ENCODE assay signal across 8 cellular contexts in genomic region chr21:14382835-14383595, GRCh38. TPM values are rescaled to one million over a fixed set of nuclear protein-coding genes. Genes with fewer than 3 reads are reported as not detected.
DNase-seq lines count a peak whose midpoint lies in the region; ATAC-seq and TF ChIP-seq lines count a peak whose summit lies in the region.

Gene HSPA13 (minus strand): TSS chr21:14383146. CDS start chr21:14383119, 27 bp downstream.

- in situ Hi-C loops in mammary epithelial cell (cut with MboI; ENCODE audit: low sequenced_read_pairs in 2 of 2) = no loop called here

- CTCF ChIA-PET in mammary epithelial cell (lab: Charles Lee; ENCODE audit: low non-redundant PET) = interaction anchor here (0.7 kb wide), 1 partner anchor 12 kb away, joined by 5 read pairs; no protein-coding TSS in a partner anchor

- intact Hi-C loops in mammary epithelial cell (cut with micrococcal nuclease) = loop anchor here (2.0 to 10.0 kb wide), 4 partner anchors 20 to 1459 kb away; partner anchors contain the start of gene NRIP1

- dilution Hi-C loops in mammary epithelial cell (cut with HindIII; ENCODE audit: low sequenced_read_pairs) = no loop called here

- H3K9ac ChIP-seq in mammary epithelial cell (ENCODE audit: insufficient read depth, low read length) = peak within 1 kb of the TSS; percentile 93
- H3K9ac ChIP-seq in skeletal muscle tissue (ENCODE audit: low read depth in 1 of 3, low read length in 3 of 3) = peak within 1 kb of the TSS; percentile 86 to 90 (median 88)

- ATAC-seq in GM18868 (IDR thresholded peaks at IDR 0.05; ENCODE audit: unreplicated experiment) = peak; percentile 98
- ATAC-seq in HG03108 (IDR thresholded peaks at IDR 0.05; ENCODE audit: unreplicated experiment) = peak; percentile 99

- WGBS in mammary epithelial cell (ENCODE audit: low coverage, missing lambda C conversion rate) = 7% methylated on average over 20 of the region's 46 CpGs

- H3K27me3 ChIP-seq in ACC112 (ENCODE audit: insufficient read depth, low read length) = no peaks in the 10 kb centered on the region
- H3K27me3 ChIP-seq in WERI-Rb-1 (ENCODE audit: insufficient read depth, low read depth, severe bottlenecking) = no peaks in the 10 kb centered on the region
- no peaks in the 10 kb centered on the region for H3K27me3 ChIP-seq in mammary epithelial cell (ENCODE audit: insufficient read depth, low read length)
- H3K27me3 ChIP-seq in skeletal muscle tissue (ENCODE audit: control insufficient read depth in 3 of 3, insufficient read depth in 3 of 3, low read length in 3 of 3) = no peaks in the 10 kb centered on the region

- H3K27ac ChIP-seq in ACC112 (ENCODE audit: low read depth, low read length) (peak within 1 kb of the TSS; percentile 78), WERI-Rb-1 (peak within 1 kb of the TSS; percentile 93), mammary epithelial cell (ENCODE audit: insufficient read depth, low read depth, low read length) (peak within 1 kb of the TSS; percentile 80), skeletal muscle tissue (ENCODE audit: low read depth, low read length) (peak within 1 kb of the TSS; percentile 89)

- H3K36me3 ChIP-seq in ACC112 (ENCODE audit: insufficient read depth, low read length) (peaks cover 2% of the 10 kb centered on the region), WERI-Rb-1 (peaks cover 25% of the 10 kb centered on the region), mammary epithelial cell (ENCODE audit: insufficient read depth, low read length) (peaks cover 2% of the 10 kb centered on the region), skeletal muscle tissue (ENCODE audit: control insufficient read depth in 3 of 3, insufficient read depth in 3 of 3, low read length in 3 of 3) (peaks cover 0 to 2% (median 2%) of the 10 kb centered on the region in 3 donors)

- DNase-seq in NCI-H2196 (lab: John Stamatoyannopoulos, UW; ENCODE audit: unreplicated experiment) (peak; percentile 98), WERI-Rb-1 (peak; percentile 99), mammary epithelial cell (peak; percentile 100)

- H3K79me2 ChIP-seq in ACC112 (ENCODE audit: control insufficient read depth, insufficient read depth, low read length, unreplicated experiment) (peaks cover 29% of the 10 kb centered on the region), mammary epithelial cell (ENCODE audit: insufficient read depth, low read length) (peaks cover 34% of the 10 kb centered on the region)

- H3K4me1 ChIP-seq in ACC112 (ENCODE audit: control insufficient read depth, insufficient read depth, low read length, unreplicated experiment) = peaks cover 20% of the 10 kb centered on the region
- peaks cover 18% of the 10 kb centered on the region for H3K4me1 ChIP-seq in mammary epithelial cell (ENCODE audit: insufficient read depth, low read length)
- H3K4me1 ChIP-seq in skeletal muscle tissue (ENCODE audit: control insufficient read depth in 3 of 3, insufficient read depth in 3 of 3, low read length in 3 of 3) = peaks cover 5 to 13% (median 12%) of the 10 kb centered on the region in 3 donors

- TF ChIP-seq CTCF in WERI-Rb-1 (IDR thresholded peaks at IDR 0.05; ENCODE audit: low read depth, low read length) (no peak), mammary epithelial cell (conservative IDR thresholded peaks at IDR 0.05 in 1 of 2, IDR thresholded peaks at IDR 0.05 in 1 of 2; ENCODE audit: extremely low read depth in 1 of 2, insufficient read depth in 1 of 2, low read depth in 1 of 2, low read length in 2 of 2) (no peak)

- no peaks in the 10 kb centered on the region for H4K20me1 ChIP-seq in mammary epithelial cell (ENCODE audit: insufficient read depth, low read length)

- peak within 1 kb of the TSS; percentile 96 for H2AFZ ChIP-seq in ACC112 (ENCODE audit: low read length, unreplicated experiment)
- H2AFZ ChIP-seq in mammary epithelial cell (ENCODE audit: low read depth, low read length) = peak within 1 kb of the TSS; percentile 95

- H3K9me3 ChIP-seq in WERI-Rb-1 (ENCODE audit: severe bottlenecking) = no peaks in the 10 kb centered on the region
- H3K9me3 ChIP-seq in mammary epithelial cell (replicated peaks; ENCODE audit: insufficient read depth, low read length) = no peaks in the 10 kb centered on the region
- no peaks in the 10 kb centered on the region for H3K9me3 ChIP-seq in iPS-18c (ENCODE audit: control insufficient read depth, insufficient read depth, low read length)
- no peaks in the 10 kb centered on the region for H3K9me3 ChIP-seq in skeletal muscle tissue (ENCODE audit: control insufficient read depth in 3 of 3, low read length in 3 of 3)

- peak within 1 kb of the TSS; percentile 94 for H3K4me2 ChIP-seq in mammary epithelial cell (ENCODE audit: insufficient read depth, low read depth, low read length)

- H3K4me3 ChIP-seq in ACC112 (ENCODE audit: low read depth, low read length) (peak within 1 kb of the TSS; percentile 85), WERI-Rb-1 (ENCODE audit: low read depth, low read length) (peak within 1 kb of the TSS; percentile 84), mammary epithelial cell (replicated peaks in 1 of 3; ENCODE audit: insufficient read depth in 1 of 3, low read depth in 2 of 3, low read length in 3 of 3) (peak within 1 kb of the TSS; percentile 81 to 92 (median 86)), iPS-18c (ENCODE audit: insufficient read depth, low read depth, low read length) (peak within 1 kb of the TSS; percentile 100), skeletal muscle tissue (ENCODE audit: low read length in 3 of 3) (peak within 1 kb of the TSS; percentile 92 to 97 (median 96))

- BruUV-seq in mammary epithelial cell (replicated peaks; lab: Mats Ljungman, UMichigan) = TSS peak; percentile 40

RNA-seq across cellular contexts. Expression of gene HSPA13, which starts in this region (rescaled TPM):
- 10 to 100 TPM; 48.3 to 76.7 TPM for total RNA-seq in mammary epithelial cell
- polyA plus RNA-seq in mammary epithelial cell = 10.8 TPM
- polyA minus RNA-seq in mammary epithelial cell = 9.8 TPM
- 26.6 TPM for total RNA-seq in skeletal muscle tissue

Comparison
In these comparisons a context has a peak if more than half of its experiments do, and no peak if none do; other contexts are left out.
1. Peak in every context shown above with its lines: DNase-seq, ATAC-seq, H3K4me3 ChIP-seq and H3K27ac ChIP-seq.